12 cellular contexts compared by ENCODE assay signal in the genomic region with DNA sequence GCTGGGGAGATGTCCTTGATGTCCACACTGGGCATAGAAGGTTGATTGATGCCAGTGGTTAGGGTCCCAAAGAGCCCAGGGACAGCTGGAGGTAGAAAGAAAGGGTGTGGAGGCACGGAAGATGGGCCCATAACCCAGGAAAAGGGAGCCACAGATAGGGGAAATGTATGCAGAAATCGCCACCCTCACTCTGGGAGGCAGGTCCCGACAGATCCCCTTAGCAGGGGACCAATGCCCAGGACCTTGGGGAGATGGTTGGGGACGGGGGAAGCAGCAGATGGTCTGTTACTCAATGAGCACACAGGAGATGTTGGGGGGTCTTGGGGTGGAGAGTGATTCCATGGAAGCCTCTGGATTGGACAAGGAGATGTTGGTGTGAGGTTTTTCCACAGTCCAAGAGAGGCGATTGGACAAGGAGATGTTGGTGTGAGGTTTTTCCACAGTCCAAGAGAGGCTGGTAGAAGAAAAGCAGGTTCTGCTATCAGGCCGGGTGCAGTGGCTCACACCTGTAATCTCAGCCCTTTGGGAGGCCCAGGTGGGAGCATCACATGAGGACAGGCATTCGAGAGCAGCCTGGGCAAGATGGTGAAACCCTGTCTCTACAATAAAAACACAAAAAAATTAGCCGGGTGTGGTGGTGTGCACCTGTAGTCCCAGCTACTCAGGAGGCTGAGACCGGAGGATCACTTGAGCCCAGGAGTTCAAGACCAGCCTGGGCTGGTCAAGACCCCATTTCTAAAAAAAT. TPM values are rescaled to one million over a fixed set of nuclear protein-coding genes. Genes with fewer than 3 reads are reported as not detected.
DNase-seq lines count a peak whose midpoint lies in the region; ATAC-seq and TF ChIP-seq lines count a peak whose summit lies in the region.
"Had no signal": no experiment of that assay in that cellular context is flagged by ENCODE, and none has a peak within 500 bp of the region (broad histone marks: within the 10 kb centered on the region; RNA-seq: fewer than 3 reads in every experiment).

No MANE protein-coding gene starts in this region.

- no peaks in the 10 kb centered on the region for H3K36me3 ChIP-seq in ovary

- TF ChIP-seq POLR2A in ovary (IDR thresholded peaks at IDR 0.05), result no peak

- 88 to 94% (median 92%) methylated on average over 9 of the region's 9 CpGs for WGBS in ovary, 3 donors

- H3K4me1 Mint-ChIP-seq in T-helper 17 cell, result peaks cover 8% of the 10 kb centered on the region

- H3K9me3 ChIP-seq in T-helper 17 cell (ENCODE audit: control insufficient read depth, low read length, poor library complexity, severe bottlenecking), result no peaks in the 10 kb centered on the region
- no peaks in the 10 kb centered on the region for H3K9me3 ChIP-seq in ovary

- H3K27me3 Mint-ChIP-seq in T-helper 17 cell, result no peaks in the 10 kb centered on the region

- H3K36me3 Mint-ChIP-seq in T-helper 17 cell (ENCODE audit: low read depth), result no peaks in the 10 kb centered on the region

- intact Hi-C loops in ovary (cut with DNase I), result no loop called here

- no peaks in the 10 kb centered on the region for H3K27me3 ChIP-seq in ovary

- H3K4me1 ChIP-seq in ovary (ENCODE audit: insufficient read depth), result no peaks in the 10 kb centered on the region

- TF ChIP-seq EP300 in ovary (IDR thresholded peaks at IDR 0.05), result no peak

- no peak for TF ChIP-seq CTCF in coronary artery (IDR thresholded peaks at IDR 0.05)
- no peak for TF ChIP-seq CTCF in ovary (IDR thresholded peaks at IDR 0.05)

- ATAC-seq in T-helper 17 cell (no peak), esophagus mucosa (no peak)
- ATAC-seq: GM12878 had no signal

- H3K4me3 Mint-ChIP-seq in T-helper 17 cell, result no peak overlapping the region

- H3K4me3 ChIP-seq in coronary artery (no peak overlapping the region), ovary (no peak overlapping the region)
- H3K4me3 ChIP-seq: GM12878 had no signal

- H3K27ac ChIP-seq in coronary artery (no peak overlapping the region), ovary (no peak overlapping the region)

- DNase-seq in T-helper 17 cell, result no peak
- peak; percentile 40 for DNase-seq in coronary artery (ENCODE audit: low spot score)
- DNase-seq in ovary, result peak in 3 of 5 donors; percentile 8 to 25 (median 9)
- no peak for DNase-seq in DMS 273 treated with DMSO at 0.1 percent for 48 hours (lab: John Stamatoyannopoulos, UW)
- no peak for DNase-seq in NCI-H2171 (lab: John Stamatoyannopoulos, UW)
- DNase-seq: erythroblast; KBM-7; NCI-H2081; stimulated activated CD4-positive, alpha-beta T cell treated with anti-CD3 and anti-CD28 coated beads, Interleukin-12 subunit alpha, Interleukin-12 subunit beta, amount 100 ng/mL, for 4 hours; stimulated activated CD8-positive, alpha-beta memory T cell treated with anti-CD3 and anti-CD28 coated beads, Interleukin-4, amount 100 ng/mL, for 48 hours had no signal

- H3K27ac Mint-ChIP-seq in T-helper 17 cell, result peak overlapping the region; percentile 47

RNA-seq across cellular contexts. Expression of gene PPP1R35, which starts 7.0 kb away (rescaled TPM):
- total RNA-seq in T-helper 17 cell (10 to 100 TPM; 45.2 to 48.1 TPM), ovary (10 to 100 TPM; 31.8 to 48.5 (median 39.1) TPM), esophagus mucosa (27.4 TPM)
- 10 to 100 TPM in 1 of 2 donors, 1 to 10 TPM in 1; 2.7 to 39.8 TPM for polyA plus RNA-seq in ovary

RNA-seq across cellular contexts. Expression of gene MEPCE, which starts 13.6 kb away (rescaled TPM):
- total RNA-seq in T-helper 17 cell, result 10 to 100 TPM; 66.1 to 66.8 TPM
- 10 to 100 TPM; 29.4 to 60.6 (median 44.7) TPM for total RNA-seq in ovary
- 10 to 100 TPM; 30.0 to 48.9 TPM for polyA plus RNA-seq in ovary
- 22.3 TPM for total RNA-seq in esophagus mucosa

RNA-seq across cellular contexts. Expression of gene ZCWPW1, which starts 14.8 kb away (rescaled TPM):
- 1 to 10 TPM; 5.1 TPM for total RNA-seq in T-helper 17 cell
- 1 to 10 TPM; 2.6 to 6.5 (median 5.0) TPM for total RNA-seq in ovary
- 1 to 10 TPM; 8.2 to 9.3 TPM for polyA plus RNA-seq in ovary
- 1.4 TPM for total RNA-seq in esophagus mucosa

RNA-seq across cellular contexts. Expression of gene SPACDR, which starts 20.8 kb away (rescaled TPM):
- total RNA-seq in T-helper 17 cell (1 to 10 TPM; 1.4 to 1.7 TPM), ovary (1 to 10 TPM in 2 of 7 donors, under 1 TPM in 4, not detected in 1; 0.45 to 3.0 (median 0.87) TPM), esophagus mucosa (0.24 TPM)
- polyA plus RNA-seq in ovary, result under 1 TPM; 0.25 to 0.71 TPM

RNA-seq across cellular contexts. Expression of gene TSC22D4, which starts 35.7 kb away (rescaled TPM):
- total RNA-seq in T-helper 17 cell, result 100 to 1,000 TPM in 1 of 2 donors, 10 to 100 TPM in 1; 94.7 to 104 TPM
- total RNA-seq in ovary, result 10 to 100 TPM; 19.8 to 57.3 (median 47.5) TPM
- polyA plus RNA-seq in ovary, result 10 to 100 TPM in 1 of 2 donors, 1 to 10 TPM in 1; 6.5 to 40.4 TPM
- 31.1 TPM for total RNA-seq in esophagus mucosa

Comparison
In these comparisons a context has a peak if more than half of its experiments do, and no peak if none do; other contexts are left out.
1. DNase-seq: peak in coronary artery (single experiment) and ovary (3 of 5); none in T-helper 17 cell (0 of 3), DMS 273 treated with DMSO at 0.1 percent for 48 hours (single experiment) and NCI-H2171 (single experiment).